In the genomic region with DNA sequence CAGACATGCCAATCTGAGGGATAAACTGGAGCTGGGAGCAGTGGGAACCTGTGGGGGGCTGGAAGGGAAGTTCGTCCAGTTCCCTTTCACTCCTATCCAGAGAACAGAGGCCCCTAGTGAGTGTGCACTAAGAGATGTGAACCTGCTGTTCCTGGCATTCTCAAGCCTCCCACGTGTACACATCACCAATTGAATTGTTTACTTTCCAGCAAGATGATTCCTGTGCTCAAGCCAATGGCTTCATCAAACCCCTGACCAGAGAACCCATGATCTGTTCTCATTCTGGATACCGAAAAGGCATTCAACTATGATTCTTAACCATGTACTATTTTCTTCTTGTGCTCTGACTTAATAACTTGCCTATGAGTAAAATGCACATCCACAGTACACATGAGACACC, we compare ENCODE assay signal across 25 cellular contexts. TPM values are rescaled to one million over a fixed set of nuclear protein-coding genes. Genes with fewer than 3 reads are reported as not detected.
DNase-seq lines count a peak whose midpoint lies in the region; ATAC-seq, FAIRE-seq and TF ChIP-seq lines count a peak whose summit lies in the region.
"Had no signal": no experiment of that assay in that cellular context is flagged by ENCODE, and none has a peak within 500 bp of the region (broad histone marks: within the 10 kb centered on the region; RNA-seq: fewer than 3 reads in every experiment).

No MANE protein-coding gene starts in this region.

- ATAC-seq in GM23338, result no peak
- ATAC-seq in HG03159 (IDR thresholded peaks at IDR 0.05; ENCODE audit: unreplicated experiment), result no peak
- ATAC-seq in GM21360 (IDR thresholded peaks at IDR 0.05; ENCODE audit: unreplicated experiment), result no peak
- ATAC-seq in HG03097 (IDR thresholded peaks at IDR 0.05; ENCODE audit: low FRiP score, unreplicated experiment), result no peak

- H4K20me1 ChIP-seq in GM23338 (replicated peaks; ENCODE audit: insufficient read depth), result no peaks in the 10 kb centered on the region
- no peaks in the 10 kb centered on the region for H4K20me1 ChIP-seq in astrocyte (ENCODE audit: insufficient read depth, low read length)

- H3K27ac Mint-ChIP-seq in GM23338, result no peak overlapping the region
- H3K27ac Mint-ChIP-seq in astrocyte (ENCODE audit: unreplicated experiment), result no peak overlapping the region
- H3K27ac Mint-ChIP-seq: CD4-positive, alpha-beta memory T cell; HFFc6 had no signal

- no peak overlapping the region for H3K4me3 Mint-ChIP-seq in GM23338
- no peak overlapping the region for H3K4me3 Mint-ChIP-seq in astrocyte (ENCODE audit: unreplicated experiment)
- H3K4me3 Mint-ChIP-seq: CD4-positive, alpha-beta memory T cell; HFFc6 had no signal

- H3K27ac ChIP-seq in GM23338 (ENCODE audit: low read depth) (no peak overlapping the region), astrocyte (ENCODE audit: low read depth, low read length) (no peak overlapping the region)
- H3K27ac ChIP-seq: GM23248 had no signal

- H3K9ac ChIP-seq in astrocyte (ENCODE audit: low read length), result no peak overlapping the region
- H3K9ac ChIP-seq: GM23248 had no signal

- no peaks in the 10 kb centered on the region for H3K36me3 Mint-ChIP-seq in GM23338 (ENCODE audit: low read depth)
- H3K36me3 Mint-ChIP-seq in astrocyte (ENCODE audit: low read depth, unreplicated experiment), result no peaks in the 10 kb centered on the region
- H3K36me3 Mint-ChIP-seq: CD4-positive, alpha-beta memory T cell had no signal

- H3K27me3 Mint-ChIP-seq in GM23338 (ENCODE audit: insufficient read depth, low read depth, poor library complexity) (peaks cover 4% of the 10 kb centered on the region), astrocyte (ENCODE audit: low read depth, unreplicated experiment) (peaks cover 15% of the 10 kb centered on the region)

- H3F3A ChIP-seq in GM23338 (replicated peaks; ENCODE audit: low read depth), result no peaks in the 10 kb centered on the region

- H3K4me1 Mint-ChIP-seq in GM23338 (peaks cover 4% of the 10 kb centered on the region; the same call in 2 of the 3 replicates), astrocyte (ENCODE audit: low read depth, unreplicated experiment) (peaks cover 11% of the 10 kb centered on the region)
- H3K4me1 Mint-ChIP-seq: CD4-positive, alpha-beta memory T cell had no signal

- no peaks in the 10 kb centered on the region for H3K27me3 ChIP-seq in GM23338 (ENCODE audit: insufficient read depth)
- no peaks in the 10 kb centered on the region for H3K27me3 ChIP-seq in astrocyte (ENCODE audit: insufficient read depth, low read length)
- H3K27me3 ChIP-seq: MG63 had no signal

- H3K9me2 ChIP-seq in GM23338 (ENCODE audit: insufficient read depth), result peaks cover 13% of the 10 kb centered on the region

- H2AFZ ChIP-seq in GM23338 (0 out of 2 replicates have a peak overlapping the region, but pooled peaks have one; percentile 23), astrocyte (ENCODE audit: low read depth, low read length) (no peak overlapping the region)
- H2AFZ ChIP-seq: GM23248 had no signal

- H3K36me3 ChIP-seq in GM23338 (ENCODE audit: insufficient read depth) (no peaks in the 10 kb centered on the region), astrocyte (ENCODE audit: insufficient read depth, low read length) (no peaks in the 10 kb centered on the region)
- H3K36me3 ChIP-seq: HAP-1, MG63 had no signal

- FAIRE-seq in astrocyte (lab: Jason Lieb, UNC), result no peak

- H3K4me2 ChIP-seq in GM23338 (no peak overlapping the region), astrocyte (ENCODE audit: low read length) (peak overlapping the region; percentile 54)

- H3K79me2 ChIP-seq in GM23338 (replicated peaks; ENCODE audit: insufficient read depth) (no peaks in the 10 kb centered on the region), astrocyte (ENCODE audit: insufficient read depth, low read length) (no peaks in the 10 kb centered on the region)

- H3K4me1 ChIP-seq in GM23338 (ENCODE audit: insufficient read depth) (no peaks in the 10 kb centered on the region), astrocyte (ENCODE audit: insufficient read depth, low read length) (no peaks in the 10 kb centered on the region)
- H3K4me1 ChIP-seq: HAP-1 had no signal

- no peak for TF ChIP-seq CTCF in GM23338 (conservative IDR thresholded peaks at IDR 0.05; ENCODE audit: low read depth in 2 of 2)
- TF ChIP-seq CTCF in astrocyte (IDR thresholded peaks at IDR 0.05; ENCODE audit: insufficient read depth, low read depth, low read length), result no peak
- TF ChIP-seq CTCF in epithelial cell of proximal tubule (conservative IDR thresholded peaks at IDR 0.05; ENCODE audit: low read depth, low read length), result no peak

- DNase-seq in GM23338 (ENCODE audit: low spot score), result no peak
- no peak for DNase-seq in astrocyte (ENCODE audit: low read depth)
- DNase-seq in epithelial cell of proximal tubule (ENCODE audit: low read depth), result peak; percentile 57
- peak; percentile 42 for DNase-seq in kidney tubule cell (ENCODE audit: low spot score)
- DNase-seq in LoVo (ENCODE audit: low spot score), result no peak
- DNase-seq: C1 segment of cervical spinal cord; CD4-positive, alpha-beta memory T cell; DMS 273 treated with DMSO at 0.1 percent for 48 hours; DND-41; HFFc6; KBM-7; MG63; NCI-H1105 treated with DMSO at 0.1 percent for 48 hours; NCI-H146; NCI-H2029; NCI-H526 treated with DMSO at 0.1 percent for 48 hours; RPMI8226; SHP77 had no signal

- H3K9me3 ChIP-seq in astrocyte (ENCODE audit: insufficient read depth, low read depth, low read length), result no peaks in the 10 kb centered on the region
- H3K9me3 ChIP-seq: HAP-1, MG63 had no signal

- H3K4me3 ChIP-seq in GM23338 (no peak overlapping the region), astrocyte (ENCODE audit: insufficient read depth, low read depth, low read length) (no peak overlapping the region), epithelial cell of proximal tubule (ENCODE audit: low read depth, low read length) (no peak overlapping the region)
- H3K4me3 ChIP-seq: GM23248, HAP-1, MG63 had no signal

- no peaks in the 10 kb centered on the region for H3K9me3 Mint-ChIP-seq in GM23338
- peaks cover 8% of the 10 kb centered on the region for H3K9me3 Mint-ChIP-seq in astrocyte (ENCODE audit: unreplicated experiment)
- H3K9me3 Mint-ChIP-seq: CD4-positive, alpha-beta memory T cell had no signal

TF ChIP-seq in GM23338, 12 proteins besides CTCF, POLR2A, EP300 and RAD21:
- TF ChIP-seq EZH2 (IDR thresholded peaks at IDR 0.05; ENCODE audit: low read depth, unreplicated experiment) (no peak), STAT1 (IDR thresholded peaks at IDR 0.05; ENCODE audit: unreplicated experiment) (no peak), CREB1 (CRISPR knock-in tag; IDR thresholded peaks at IDR 0.05; ENCODE audit: low read depth) (no peak), NANOG (IDR thresholded peaks at IDR 0.05; ENCODE audit: borderline replicate concordance) (no peak), JUNB (IDR thresholded peaks at IDR 0.05; ENCODE audit: unreplicated experiment) (no peak)
TF ChIP-seq in GM23338: peak in this region for 0.

RNA-seq across cellular contexts. Expression of gene SLC22A3, which starts 10.2 kb away (rescaled TPM):
- 2.4 and 3.2 TPM in 2 replicates for total RNA-seq in GM23338 (2014; rRNA removed; shearing (Covaris generic))
- polyA plus RNA-seq in GM23338 (2016; fragmentation: Nextera tagmentation; extraction: Ambion mirVana), result 0.61 and 0.78 TPM in 2 replicates
- total RNA-seq in astrocyte (0.57 and 0.89 TPM in 2 replicates), epithelial cell of proximal tubule (2.2 and 4.2 TPM in 2 replicates)
- total RNA-seq: A673; CD4-positive, alpha-beta memory T cell; GM23248; HFFc6; SK-MEL-5 had no signal
- polyA plus RNA-seq: GM23248 had no signal

Comparison
In these comparisons a context has a peak if more than half of its experiments do, and no peak if none do; other contexts are left out.
1. DNase-seq: peak in epithelial cell of proximal tubule (single experiment) and kidney tubule cell (single experiment); none in GM23338 (single experiment), astrocyte (single experiment) and LoVo (single experiment).